ENCODE assay signal across 12 cellular contexts in genomic region chrX:40262641-40263560, GRCh38.
A peak's percentile ranks its signal among the peaks of the same experiment; 100 is the strongest.
DNase-seq lines count a peak whose midpoint lies in the region; ATAC-seq and TF ChIP-seq lines count a peak whose summit lies in the region.
"Had no signal": no experiment of that assay in that cellular context is flagged by ENCODE, and none has a peak within 500 bp of the region (broad histone marks: within the 10 kb centered on the region; RNA-seq: fewer than 3 reads in every experiment).

No MANE protein-coding gene starts in this region.

- H3K9me3 ChIP-seq in body of pancreas (no peaks in the 10 kb centered on the region), tibial nerve (no peaks in the 10 kb centered on the region), A673 (ENCODE audit: low read depth, low read length, poor library complexity, severe bottlenecking) (no peaks in the 10 kb centered on the region)
- H3K9me3 ChIP-seq: esophagus squamous epithelium had no signal

- H3K27ac ChIP-seq in body of pancreas (peak overlapping the region in 2 of 4 donors; percentile 41 to 50), tibial nerve (peak overlapping the region in 3 of 4 donors; percentile 26 to 50 (median 41)), A673 (ENCODE audit: low read depth, low read length, poor library complexity, severe bottlenecking) (no peak overlapping the region)
- H3K27ac ChIP-seq: WERI-Rb-1 had no signal

- H3K9me3 Mint-ChIP-seq in T-cell = no peaks in the 10 kb centered on the region

- peaks cover 7 to 10% (median 7%) of the 10 kb centered on the region in 3 donors for H3K4me1 Mint-ChIP-seq in T-cell

- 49 to 51% methylated on average over 3 to 9 of the region's 10 CpGs for WGBS in body of pancreas, 2 donors
- 55 to 65% methylated on average over 4 to 10 of the region's 10 CpGs for WGBS in tibial nerve, 2 donors

- TF ChIP-seq CTCF in body of pancreas (IDR thresholded peaks at IDR 0.05) = peak in 1 of 7 experiments; percentile 3
- no peak for TF ChIP-seq CTCF in tibial nerve (IDR thresholded peaks at IDR 0.05)
- no peak for TF ChIP-seq CTCF in A673 (conservative IDR thresholded peaks at IDR 0.05; ENCODE audit: low read depth, low read length)

- H3K36me3 ChIP-seq in body of pancreas (replicated peaks in 1 of 2; ENCODE audit: insufficient read depth in 1 of 2, low read depth in 2 of 2) (no peaks in the 10 kb centered on the region), tibial nerve (no peaks in the 10 kb centered on the region), A673 (ENCODE audit: insufficient read depth, low read length, poor library complexity, severe bottlenecking) (no peaks in the 10 kb centered on the region)
- H3K36me3 ChIP-seq: esophagus squamous epithelium, WERI-Rb-1 had no signal

- TF ChIP-seq POLR2A in body of pancreas (IDR thresholded peaks at IDR 0.05) = no peak
- TF ChIP-seq POLR2A in tibial nerve (IDR thresholded peaks at IDR 0.05) = no peak

- peaks cover 5% of the 10 kb centered on the region for H3K4me1 ChIP-seq in body of pancreas
- H3K4me1 ChIP-seq in tibial nerve = peaks cover 0 to 30% (median 3%) of the 10 kb centered on the region in 4 donors
- H3K4me1 ChIP-seq in A673 (ENCODE audit: insufficient read depth, low read length, poor library complexity, severe bottlenecking) = peaks cover 11% of the 10 kb centered on the region

- H3K4me3 ChIP-seq in body of pancreas = no peak overlapping the region
- H3K4me3 ChIP-seq in tibial nerve = no peak overlapping the region
- no peak overlapping the region for H3K4me3 ChIP-seq in A673 (ENCODE audit: low read depth, low read length, poor library complexity, severe bottlenecking)
- H3K4me3 ChIP-seq: esophagus squamous epithelium had no signal

- CTCF ChIA-PET in T-cell (lab: Charles Lee) = no interaction called here
- CTCF ChIA-PET in A673 (lab: Charles Lee) = interaction anchor here (1.1 kb wide), 1 partner anchor 532 kb away, joined by 3 read pairs; no protein-coding TSS in a partner anchor

- H3K27ac Mint-ChIP-seq in T-cell = no peak overlapping the region

- peak; percentile 31 for ATAC-seq in body of pancreas
- ATAC-seq in T-cell (replicated peaks in 1 of 4) = no peak
- ATAC-seq in HG03354 (IDR thresholded peaks at IDR 0.05; ENCODE audit: poor library complexity, severe bottlenecking, unreplicated experiment) = no peak
- ATAC-seq in HG03520 (IDR thresholded peaks at IDR 0.05; ENCODE audit: unreplicated experiment) = no peak

- peak; percentile 10 for DNase-seq in HT-29 (ENCODE audit: low spot score)
- peak in 2 of 4 donors; percentile 8 to 26 for DNase-seq in body of pancreas
- DNase-seq in islet precursor cell = peak; percentile 94
- DNase-seq in tibial nerve (ENCODE audit: low spot score in 2 of 2) = no peak
- DNase-seq in T-cell = no peak
- no peak for DNase-seq in A673 (ENCODE audit: low spot score)
- DNase-seq: activated naive CD4-positive, alpha-beta T cell treated with Interleukin-2 at 50 U/mL for 16 hours; esophagus squamous epithelium; NCI-H510A treated with DMSO at 0.1 percent for 48 hours; WERI-Rb-1 had no signal

- intact Hi-C loops in body of pancreas (cut with DNase I) = loop anchor here (10.0 kb wide), 1 partner anchor 528 kb away; no protein-coding TSS in a partner anchor
- intact Hi-C loops in A673 (cut with micrococcal nuclease; ENCODE audit: unreplicated experiment) = loop anchor here (10.0 kb wide), 2 partner anchors 158 to 448 kb away; no protein-coding TSS in a partner anchor

- POLR2A ChIA-PET in T-cell (lab: Charles Lee) = no interaction called here
- POLR2A ChIA-PET in A673 (lab: Charles Lee; ENCODE audit: low non-redundant PET) = no interaction called here

- BruUV-seq in A673 (replicated peaks; lab: Mats Ljungman, UMichigan) = no TSS peak

- H3K27me3 ChIP-seq in body of pancreas = no peaks in the 10 kb centered on the region
- no peaks in the 10 kb centered on the region for H3K27me3 ChIP-seq in tibial nerve
- no peaks in the 10 kb centered on the region for H3K27me3 ChIP-seq in A673 (replicated peaks; ENCODE audit: insufficient read depth, low read depth, low read length, poor library complexity)
- H3K27me3 ChIP-seq: esophagus squamous epithelium had no signal

- no peak overlapping the region for H3K4me3 Mint-ChIP-seq in T-cell

- TF ChIP-seq EP300 in tibial nerve (IDR thresholded peaks at IDR 0.05) = no peak

- H3K27me3 Mint-ChIP-seq in T-cell = peaks cover 0 to 4% of the 10 kb centered on the region in 2 donors

- H3K36me3 Mint-ChIP-seq in T-cell = no peaks in the 10 kb centered on the region

Comparison
In these comparisons a context has a peak if more than half of its experiments do, and no peak if none do; other contexts are left out.
1. DNase-seq: peak in HT-29 (single experiment) and islet precursor cell (single experiment); none in tibial nerve (0 of 2), T-cell (0 of 34) and A673 (single experiment).